In genomic region chr19:38319421-38320258, GRCh38 we compare ENCODE assay signal across 8 cellular contexts. TPM values are rescaled to one million over a fixed set of nuclear protein-coding genes. Genes with fewer than 3 reads are reported as not detected.
DNase-seq lines count a peak whose midpoint lies in the region; ATAC-seq and TF ChIP-seq lines count a peak whose summit lies in the region.

KCNK6 (plus strand) TSS chr19:38319845; CDS start chr19:38319951, 106 bp downstream.

- no peaks in the 10 kb centered on the region for H4K20me1 ChIP-seq in PC-3 (ENCODE audit: low read length)

- H3K9me3 ChIP-seq in PC-3 (ENCODE audit: low read length) = no peaks in the 10 kb centered on the region
- no peaks in the 10 kb centered on the region for H3K9me3 ChIP-seq in psoas muscle

- 3 to 4% (median 3%) methylated on average over 67 to 76 of the region's 76 CpGs for WGBS in psoas muscle, 3 donors

- H2AFZ ChIP-seq in PC-3 (ENCODE audit: low read length) = peak within 1 kb of the TSS; percentile 93

- H3K4me2 ChIP-seq in PC-3 (ENCODE audit: low read length) = peak within 1 kb of the TSS; percentile 98

- H3K4me1 ChIP-seq in PC-3 (ENCODE audit: insufficient read depth, low read length) = peaks cover 5% of the 10 kb centered on the region; the same call in 1 of the 2 replicates
- H3K4me1 ChIP-seq in psoas muscle = peaks cover 8% of the 10 kb centered on the region

- POLR2A ChIA-PET in PC-3 (lab: Charles Lee; ENCODE audit: unreplicated experiment) = interaction anchor here (0.7 kb wide), 1 partner anchor 40 kb away, joined by 5 read pairs; no protein-coding TSS in a partner anchor

- peak; percentile 9 for ATAC-seq in PC-3
- peak; percentile 5 to 10 for ATAC-seq in left cardiac atrium
- no peak for ATAC-seq in psoas muscle
- no peak for ATAC-seq in HG03280 (IDR thresholded peaks at IDR 0.05; ENCODE audit: unreplicated experiment)

- H3K4me3 ChIP-seq in PC-3 (ENCODE audit: low read length) (peak within 1 kb of the TSS; percentile 86), psoas muscle (peak within 1 kb of the TSS; percentile 71)

- BruUV-seq in PC-3 (replicated peaks; lab: Mats Ljungman, UMichigan) = TSS peak; percentile 41

- H3K9me2 ChIP-seq in PC-3 (replicated peaks; ENCODE audit: low read length) = no peaks in the 10 kb centered on the region

- H3K79me2 ChIP-seq in PC-3 (ENCODE audit: low read length) = peaks cover 9% of the 10 kb centered on the region

- H3F3A ChIP-seq in PC-3 (ENCODE audit: low read length, unreplicated experiment) = no peaks in the 10 kb centered on the region

- DNase-seq in GM03348 (ENCODE audit: low spot score) (peak; percentile 63), PC-3 (no peak), left cardiac atrium (peak; percentile 57), psoas muscle (peak; percentile 39 to 68), NCI-H2107 (lab: John Stamatoyannopoulos, UW) (no peak)
- DNase-seq in activated naive CD4-positive, alpha-beta T cell treated with anti-CD3 and anti-CD28 coated beads, Interleukin-2, amount 50 U/mL, for 16 hours = peak; percentile 49
- no peak for DNase-seq in NK-92 treated with Interleukin-12 subunit alpha and Interleukin-12 subunit beta, amount 100 ng/mL, for 24 hours (lab: John Stamatoyannopoulos, UW)

- CTCF ChIA-PET in PC-3 (lab: Charles Lee) = no interaction called here

- H3K27me3 ChIP-seq in PC-3 (ENCODE audit: low read length) (no peaks in the 10 kb centered on the region), psoas muscle (ENCODE audit: insufficient read depth in 3 of 3, low read length in 2 of 3) (peaks cover 0 to 15% (median 0%) of the 10 kb centered on the region in 3 donors)

- H3K27ac ChIP-seq in PC-3 (ENCODE audit: low read length) = no peak within 1 kb of the TSS
- peak within 1 kb of the TSS; percentile 23 for H3K27ac ChIP-seq in psoas muscle

- peak within 1 kb of the TSS; percentile 55 for H3K9ac ChIP-seq in PC-3 (ENCODE audit: low read length)

- TF ChIP-seq CTCF in PC-3 (conservative IDR thresholded peaks at IDR 0.05; ENCODE audit: low read depth, low read length) (no peak), psoas muscle (IDR thresholded peaks at IDR 0.05) (no peak)

- H3K36me3 ChIP-seq in PC-3 (ENCODE audit: low read depth, low read length) (no peaks in the 10 kb centered on the region), psoas muscle (ENCODE audit: insufficient read depth in 1 of 2, low read depth in 1 of 2) (no peaks in the 10 kb centered on the region)

- intact Hi-C loops in PC-3 (cut with micrococcal nuclease) (no loop called here), left cardiac atrium (cut with DNase I) (no loop called here), psoas muscle (cut with DNase I) (loop anchor here in 1 of 2 donors (5.0 kb wide), 2 partner anchors 77 to 412 kb away; partner anchors contain the start of genes SIPA1L3 and WDR87)

RNA-seq across cellular contexts. Expression of gene KCNK6, which starts in this region (rescaled TPM):
- total RNA-seq in PC-3 (2014; rRNA removed) (3.3 and 6.7 TPM in 2 replicates), left cardiac atrium (1 to 10 TPM; 2.7 to 5.5 TPM), psoas muscle (under 1 TPM; 0.54 to 0.69 (median 0.64) TPM)
- under 1 TPM; 0.21 to 0.42 (median 0.39) TPM for polyA plus RNA-seq in psoas muscle

Comparison
In these comparisons a context has a peak if more than half of its experiments do, and no peak if none do; other contexts are left out.
1. Peak in DNase-seq, H3K4me3 ChIP-seq and H3K27ac ChIP-seq in psoas muscle; RNA of the gene not detected or under 1 TPM.
2. DNase-seq: peak in GM03348 (single experiment), activated naive CD4-positive, alpha-beta T cell treated with anti-CD3 and anti-CD28 coated beads, Interleukin-2, amount 50 U/mL, for 16 hours (single experiment) and left cardiac atrium (single experiment); none in PC-3 (single experiment), NCI-H2107 (single experiment) and NK-92 treated with Interleukin-12 subunit alpha and Interleukin-12 subunit beta, amount 100 ng/mL, for 24 hours (single experiment).
3. ATAC-seq: peak in PC-3 (single experiment) and left cardiac atrium (2 of 2); none in psoas muscle (0 of 4) and HG03280 (single experiment).